14 cellular contexts compared by ENCODE assay signal in genomic region chr3:64548200-64548889, GRCh38.
DNase-seq lines count a peak whose midpoint lies in the region; ATAC-seq and TF ChIP-seq lines count a peak whose summit lies in the region.
"Had no signal": no experiment of that assay in that cellular context is flagged by ENCODE, and none has a peak within 500 bp of the region (broad histone marks: within the 10 kb centered on the region; RNA-seq: fewer than 3 reads in every experiment).

No MANE protein-coding gene starts in this region.

- no peak overlapping the region for H2BK5ac ChIP-seq in mesenchymal stem cell (ENCODE audit: low read depth, low read length, poor library complexity, severe bottlenecking)

- no peak overlapping the region for H3K14ac ChIP-seq in mesenchymal stem cell (ENCODE audit: low read length in 2 of 2)

- H3K4me3 ChIP-seq in mesenchymal stem cell (ENCODE audit: insufficient read depth in 1 of 2, low read depth in 1 of 2, low read length in 2 of 2) (no peak overlapping the region), tibial artery (no peak overlapping the region)

- peak overlapping the region; percentile 57 for H3K27ac ChIP-seq in VCaP
- H3K27ac ChIP-seq in mesenchymal stem cell (ENCODE audit: low read length, poor library complexity, severe bottlenecking), result no peak overlapping the region
- peak overlapping the region; percentile 54 to 67 for H3K27ac ChIP-seq in tibial artery

- H3K27me3 ChIP-seq in mesenchymal stem cell (ENCODE audit: control insufficient read depth in 1 of 2, insufficient read depth in 1 of 2, low read length in 2 of 2) (no peaks in the 10 kb centered on the region), tibial artery (no peaks in the 10 kb centered on the region)

- H2BK120ac ChIP-seq in mesenchymal stem cell (ENCODE audit: low read depth, low read length), result no peak overlapping the region

- no peak for ATAC-seq in GM19351 (IDR thresholded peaks at IDR 0.05; ENCODE audit: unreplicated experiment)
- ATAC-seq in GM21619 (IDR thresholded peaks at IDR 0.05; ENCODE audit: unreplicated experiment), result no peak
- ATAC-seq: naive thymus-derived CD4-positive, alpha-beta T cell had no signal

- H3K4ac ChIP-seq in mesenchymal stem cell (ENCODE audit: low read depth in 1 of 2, low read length in 2 of 2), result no peak overlapping the region

- peaks cover 0 to 17% of the 10 kb centered on the region in 2 experiments for H3K36me3 ChIP-seq in mesenchymal stem cell (ENCODE audit: control insufficient read depth in 1 of 2, insufficient read depth in 2 of 2, low read depth in 1 of 2, low read length in 2 of 2)
- peaks cover 0 to 14% (median 8%) of the 10 kb centered on the region in 3 donors for H3K36me3 ChIP-seq in tibial artery

- no peak overlapping the region for H2AK5ac ChIP-seq in mesenchymal stem cell (ENCODE audit: low read length, severe bottlenecking)

- H3K18ac ChIP-seq in mesenchymal stem cell (ENCODE audit: low read depth in 1 of 2, low read length in 2 of 2), result no peak overlapping the region

- no peak overlapping the region for H2BK15ac ChIP-seq in mesenchymal stem cell (ENCODE audit: low read depth, poor library complexity, severe bottlenecking)

- H3K4me1 ChIP-seq in mesenchymal stem cell (ENCODE audit: control insufficient read depth, insufficient read depth, low read depth, low read length) (no peaks in the 10 kb centered on the region), tibial artery (peaks cover 0 to 25% (median 19%) of the 10 kb centered on the region in 4 donors)

- no peak overlapping the region for H2BK12ac ChIP-seq in mesenchymal stem cell (ENCODE audit: low read length in 2 of 2)

- no peak overlapping the region for H3K23ac ChIP-seq in mesenchymal stem cell (ENCODE audit: low read length in 2 of 2)

- H3K9me3 ChIP-seq in mesenchymal stem cell (ENCODE audit: control insufficient read depth, low read length) (no peaks in the 10 kb centered on the region), tibial artery (no peaks in the 10 kb centered on the region)
- H3K9me3 ChIP-seq: Caco-2 had no signal

- 74% methylated on average over 6 of the region's 6 CpGs for WGBS in mesenchymal stem cell

- TF ChIP-seq CTCF in VCaP (conservative IDR thresholded peaks at IDR 0.05) (no peak), tibial artery (IDR thresholded peaks at IDR 0.05) (no peak)

- H4K8ac ChIP-seq in mesenchymal stem cell (ENCODE audit: low read length), result no peak overlapping the region

- peak; percentile 97 for DNase-seq in fibroblast of gingiva (ENCODE audit: low read depth)
- peak; percentile 45 for DNase-seq in mesenchymal stem cell
- DNase-seq in tibial artery, result peak; percentile 41 to 88
- DNase-seq in DMS79 (lab: John Stamatoyannopoulos, UW), result no peak
- no peak for DNase-seq in EL
- DNase-seq: activated CD4-positive, alpha-beta T cell treated with anti-CD3 and anti-CD28 coated beads for 1 hour; activated effector memory CD4-positive, alpha-beta T cell treated with anti-CD3 and anti-CD28 coated beads, Interleukin-2, amount 50 U/mL, for 16 hours; Caco-2; GOT3; naive thymus-derived CD4-positive, alpha-beta T cell; NCI-H146 had no signal

- intact Hi-C loops in tibial artery (cut with DNase I; ENCODE audit: low total_unique reads), result no loop called here

- H2AFZ ChIP-seq in mesenchymal stem cell (ENCODE audit: low read depth, low read length), result no peak overlapping the region

- no peaks in the 10 kb centered on the region for H3K79me1 ChIP-seq in mesenchymal stem cell (replicated peaks; ENCODE audit: low read length, poor library complexity, severe bottlenecking)

- H3K9ac ChIP-seq in mesenchymal stem cell (ENCODE audit: low read length), result no peak overlapping the region

- H3K4me2 ChIP-seq in mesenchymal stem cell (ENCODE audit: low read length, poor library complexity, severe bottlenecking), result no peak overlapping the region

- no peak overlapping the region for H4K91ac ChIP-seq in mesenchymal stem cell (ENCODE audit: low read length)

Comparison
In these comparisons a context has a peak if more than half of its experiments do, and no peak if none do; other contexts are left out.
1. DNase-seq: peak in fibroblast of gingiva (single experiment), mesenchymal stem cell (single experiment) and tibial artery (2 of 2); none in DMS79 (single experiment) and EL (single experiment).